In the genomic region with DNA sequence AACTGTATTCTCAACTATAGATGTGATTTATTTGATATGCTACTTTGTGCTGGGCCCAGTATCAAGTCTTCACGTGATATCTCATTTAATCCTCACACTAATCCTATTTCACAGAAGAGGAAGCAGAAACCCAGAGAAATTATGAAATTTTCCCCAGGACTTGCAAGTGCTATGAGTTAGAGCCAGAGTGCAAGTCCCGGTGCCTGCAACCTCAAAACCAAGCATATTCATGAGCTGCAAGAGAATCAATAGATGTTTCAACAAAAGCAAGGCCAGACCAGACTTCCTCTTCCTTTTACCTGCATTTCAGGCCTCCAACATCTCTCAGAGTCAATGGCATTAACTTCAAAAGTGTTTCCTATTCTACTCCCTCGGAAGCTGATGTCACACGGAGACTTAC, we compare ENCODE assay signal across 1 cellular context.
TF ChIP-seq lines count a peak whose summit lies in the region.

No MANE protein-coding gene starts in this region.

TF ChIP-seq in K562, 482 proteins besides CTCF, POLR2A, EP300 and RAD21 (continued from another document):
- TF ChIP-seq, protein P1, sequence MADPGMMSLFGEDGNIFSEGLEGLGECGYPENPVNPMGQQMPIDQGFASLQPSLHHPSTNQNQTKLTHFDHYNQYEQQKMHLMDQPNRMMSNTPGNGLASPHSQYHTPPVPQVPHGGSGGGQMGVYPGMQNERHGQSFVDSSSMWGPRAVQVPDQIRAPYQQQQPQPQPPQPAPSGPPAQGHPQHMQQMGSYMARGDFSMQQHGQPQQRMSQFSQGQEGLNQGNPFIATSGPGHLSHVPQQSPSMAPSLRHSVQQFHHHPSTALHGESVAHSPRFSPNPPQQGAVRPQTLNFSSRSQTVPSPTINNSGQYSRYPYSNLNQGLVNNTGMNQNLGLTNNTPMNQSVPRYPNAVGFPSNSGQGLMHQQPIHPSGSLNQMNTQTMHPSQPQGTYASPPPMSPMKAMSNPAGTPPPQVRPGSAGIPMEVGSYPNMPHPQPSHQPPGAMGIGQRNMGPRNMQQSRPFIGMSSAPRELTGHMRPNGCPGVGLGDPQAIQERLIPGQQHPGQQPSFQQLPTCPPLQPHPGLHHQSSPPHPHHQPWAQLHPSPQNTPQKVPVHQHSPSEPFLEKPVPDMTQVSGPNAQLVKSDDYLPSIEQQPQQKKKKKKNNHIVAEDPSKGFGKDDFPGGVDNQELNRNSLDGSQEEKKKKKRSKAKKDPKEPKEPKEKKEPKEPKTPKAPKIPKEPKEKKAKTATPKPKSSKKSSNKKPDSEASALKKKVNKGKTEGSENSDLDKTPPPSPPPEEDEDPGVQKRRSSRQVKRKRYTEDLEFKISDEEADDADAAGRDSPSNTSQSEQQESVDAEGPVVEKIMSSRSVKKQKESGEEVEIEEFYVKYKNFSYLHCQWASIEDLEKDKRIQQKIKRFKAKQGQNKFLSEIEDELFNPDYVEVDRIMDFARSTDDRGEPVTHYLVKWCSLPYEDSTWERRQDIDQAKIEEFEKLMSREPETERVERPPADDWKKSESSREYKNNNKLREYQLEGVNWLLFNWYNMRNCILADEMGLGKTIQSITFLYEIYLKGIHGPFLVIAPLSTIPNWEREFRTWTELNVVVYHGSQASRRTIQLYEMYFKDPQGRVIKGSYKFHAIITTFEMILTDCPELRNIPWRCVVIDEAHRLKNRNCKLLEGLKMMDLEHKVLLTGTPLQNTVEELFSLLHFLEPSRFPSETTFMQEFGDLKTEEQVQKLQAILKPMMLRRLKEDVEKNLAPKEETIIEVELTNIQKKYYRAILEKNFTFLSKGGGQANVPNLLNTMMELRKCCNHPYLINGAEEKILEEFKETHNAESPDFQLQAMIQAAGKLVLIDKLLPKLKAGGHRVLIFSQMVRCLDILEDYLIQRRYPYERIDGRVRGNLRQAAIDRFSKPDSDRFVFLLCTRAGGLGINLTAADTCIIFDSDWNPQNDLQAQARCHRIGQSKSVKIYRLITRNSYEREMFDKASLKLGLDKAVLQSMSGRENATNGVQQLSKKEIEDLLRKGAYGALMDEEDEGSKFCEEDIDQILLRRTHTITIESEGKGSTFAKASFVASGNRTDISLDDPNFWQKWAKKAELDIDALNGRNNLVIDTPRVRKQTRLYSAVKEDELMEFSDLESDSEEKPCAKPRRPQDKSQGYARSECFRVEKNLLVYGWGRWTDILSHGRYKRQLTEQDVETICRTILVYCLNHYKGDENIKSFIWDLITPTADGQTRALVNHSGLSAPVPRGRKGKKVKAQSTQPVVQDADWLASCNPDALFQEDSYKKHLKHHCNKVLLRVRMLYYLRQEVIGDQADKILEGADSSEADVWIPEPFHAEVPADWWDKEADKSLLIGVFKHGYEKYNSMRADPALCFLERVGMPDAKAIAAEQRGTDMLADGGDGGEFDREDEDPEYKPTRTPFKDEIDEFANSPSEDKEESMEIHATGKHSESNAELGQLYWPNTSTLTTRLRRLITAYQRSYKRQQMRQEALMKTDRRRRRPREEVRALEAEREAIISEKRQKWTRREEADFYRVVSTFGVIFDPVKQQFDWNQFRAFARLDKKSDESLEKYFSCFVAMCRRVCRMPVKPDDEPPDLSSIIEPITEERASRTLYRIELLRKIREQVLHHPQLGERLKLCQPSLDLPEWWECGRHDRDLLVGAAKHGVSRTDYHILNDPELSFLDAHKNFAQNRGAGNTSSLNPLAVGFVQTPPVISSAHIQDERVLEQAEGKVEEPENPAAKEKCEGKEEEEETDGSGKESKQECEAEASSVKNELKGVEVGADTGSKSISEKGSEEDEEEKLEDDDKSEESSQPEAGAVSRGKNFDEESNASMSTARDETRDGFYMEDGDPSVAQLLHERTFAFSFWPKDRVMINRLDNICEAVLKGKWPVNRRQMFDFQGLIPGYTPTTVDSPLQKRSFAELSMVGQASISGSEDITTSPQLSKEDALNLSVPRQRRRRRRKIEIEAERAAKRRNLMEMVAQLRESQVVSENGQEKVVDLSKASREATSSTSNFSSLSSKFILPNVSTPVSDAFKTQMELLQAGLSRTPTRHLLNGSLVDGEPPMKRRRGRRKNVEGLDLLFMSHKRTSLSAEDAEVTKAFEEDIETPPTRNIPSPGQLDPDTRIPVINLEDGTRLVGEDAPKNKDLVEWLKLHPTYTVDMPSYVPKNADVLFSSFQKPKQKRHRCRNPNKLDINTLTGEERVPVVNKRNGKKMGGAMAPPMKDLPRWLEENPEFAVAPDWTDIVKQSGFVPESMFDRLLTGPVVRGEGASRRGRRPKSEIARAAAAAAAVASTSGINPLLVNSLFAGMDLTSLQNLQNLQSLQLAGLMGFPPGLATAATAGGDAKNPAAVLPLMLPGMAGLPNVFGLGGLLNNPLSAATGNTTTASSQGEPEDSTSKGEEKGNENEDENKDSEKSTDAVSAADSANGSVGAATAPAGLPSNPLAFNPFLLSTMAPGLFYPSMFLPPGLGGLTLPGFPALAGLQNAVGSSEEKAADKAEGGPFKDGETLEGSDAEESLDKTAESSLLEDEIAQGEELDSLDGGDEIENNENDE (IDR thresholded peaks at IDR 0.05; ENCODE audit: low read depth, low read length) = no peak
- TF ChIP-seq DPF2 (IDR thresholded peaks at IDR 0.05) = no peak
- TF ChIP-seq POLR3G (IDR thresholded peaks at IDR 0.05; ENCODE audit: extremely low read depth, insufficient read length, insufficient replicate concordance) = no peak
- TF ChIP-seq CBX1 (IDR thresholded peaks at IDR 0.05; ENCODE audit: low read depth) = no peak
- TF ChIP-seq ZNF586 (CRISPR knock-in tag; conservative IDR thresholded peaks at IDR 0.05) = no peak
- TF ChIP-seq, protein P2, sequence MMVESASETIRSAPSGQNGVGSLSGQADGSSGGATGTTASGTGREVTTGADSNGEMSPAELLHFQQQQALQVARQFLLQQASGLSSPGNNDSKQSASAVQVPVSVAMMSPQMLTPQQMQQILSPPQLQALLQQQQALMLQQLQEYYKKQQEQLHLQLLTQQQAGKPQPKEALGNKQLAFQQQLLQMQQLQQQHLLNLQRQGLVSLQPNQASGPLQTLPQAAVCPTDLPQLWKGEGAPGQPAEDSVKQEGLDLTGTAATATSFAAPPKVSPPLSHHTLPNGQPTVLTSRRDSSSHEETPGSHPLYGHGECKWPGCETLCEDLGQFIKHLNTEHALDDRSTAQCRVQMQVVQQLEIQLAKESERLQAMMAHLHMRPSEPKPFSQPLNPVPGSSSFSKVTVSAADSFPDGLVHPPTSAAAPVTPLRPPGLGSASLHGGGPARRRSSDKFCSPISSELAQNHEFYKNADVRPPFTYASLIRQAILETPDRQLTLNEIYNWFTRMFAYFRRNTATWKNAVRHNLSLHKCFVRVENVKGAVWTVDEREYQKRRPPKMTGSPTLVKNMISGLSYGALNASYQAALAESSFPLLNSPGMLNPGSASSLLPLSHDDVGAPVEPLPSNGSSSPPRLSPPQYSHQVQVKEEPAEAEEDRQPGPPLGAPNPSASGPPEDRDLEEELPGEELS (CRISPR knock-in tag; IDR thresholded peaks at IDR 0.05; ENCODE audit: borderline replicate concordance) = no peak
- TF ChIP-seq, protein P3, sequence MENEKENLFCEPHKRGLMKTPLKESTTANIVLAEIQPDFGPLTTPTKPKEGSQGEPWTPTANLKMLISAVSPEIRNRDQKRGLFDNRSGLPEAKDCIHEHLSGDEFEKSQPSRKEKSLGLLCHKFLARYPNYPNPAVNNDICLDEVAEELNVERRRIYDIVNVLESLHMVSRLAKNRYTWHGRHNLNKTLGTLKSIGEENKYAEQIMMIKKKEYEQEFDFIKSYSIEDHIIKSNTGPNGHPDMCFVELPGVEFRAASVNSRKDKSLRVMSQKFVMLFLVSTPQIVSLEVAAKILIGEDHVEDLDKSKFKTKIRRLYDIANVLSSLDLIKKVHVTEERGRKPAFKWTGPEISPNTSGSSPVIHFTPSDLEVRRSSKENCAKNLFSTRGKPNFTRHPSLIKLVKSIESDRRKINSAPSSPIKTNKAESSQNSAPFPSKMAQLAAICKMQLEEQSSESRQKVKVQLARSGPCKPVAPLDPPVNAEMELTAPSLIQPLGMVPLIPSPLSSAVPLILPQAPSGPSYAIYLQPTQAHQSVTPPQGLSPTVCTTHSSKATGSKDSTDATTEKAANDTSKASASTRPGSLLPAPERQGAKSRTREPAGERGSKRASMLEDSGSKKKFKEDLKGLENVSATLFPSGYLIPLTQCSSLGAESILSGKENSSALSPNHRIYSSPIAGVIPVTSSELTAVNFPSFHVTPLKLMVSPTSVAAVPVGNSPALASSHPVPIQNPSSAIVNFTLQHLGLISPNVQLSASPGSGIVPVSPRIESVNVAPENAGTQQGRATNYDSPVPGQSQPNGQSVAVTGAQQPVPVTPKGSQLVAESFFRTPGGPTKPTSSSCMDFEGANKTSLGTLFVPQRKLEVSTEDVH (IDR thresholded peaks at IDR 0.05; ENCODE audit: low read depth, partially characterized antibody) = no peak
- no peak for TF ChIP-seq ZNF785 (CRISPR knock-in tag; IDR thresholded peaks at IDR 0.05)
- TF ChIP-seq, protein P4, sequence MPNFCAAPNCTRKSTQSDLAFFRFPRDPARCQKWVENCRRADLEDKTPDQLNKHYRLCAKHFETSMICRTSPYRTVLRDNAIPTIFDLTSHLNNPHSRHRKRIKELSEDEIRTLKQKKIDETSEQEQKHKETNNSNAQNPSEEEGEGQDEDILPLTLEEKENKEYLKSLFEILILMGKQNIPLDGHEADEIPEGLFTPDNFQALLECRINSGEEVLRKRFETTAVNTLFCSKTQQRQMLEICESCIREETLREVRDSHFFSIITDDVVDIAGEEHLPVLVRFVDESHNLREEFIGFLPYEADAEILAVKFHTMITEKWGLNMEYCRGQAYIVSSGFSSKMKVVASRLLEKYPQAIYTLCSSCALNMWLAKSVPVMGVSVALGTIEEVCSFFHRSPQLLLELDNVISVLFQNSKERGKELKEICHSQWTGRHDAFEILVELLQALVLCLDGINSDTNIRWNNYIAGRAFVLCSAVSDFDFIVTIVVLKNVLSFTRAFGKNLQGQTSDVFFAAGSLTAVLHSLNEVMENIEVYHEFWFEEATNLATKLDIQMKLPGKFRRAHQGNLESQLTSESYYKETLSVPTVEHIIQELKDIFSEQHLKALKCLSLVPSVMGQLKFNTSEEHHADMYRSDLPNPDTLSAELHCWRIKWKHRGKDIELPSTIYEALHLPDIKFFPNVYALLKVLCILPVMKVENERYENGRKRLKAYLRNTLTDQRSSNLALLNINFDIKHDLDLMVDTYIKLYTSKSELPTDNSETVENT (CRISPR knock-in tag; IDR thresholded peaks at IDR 0.05) = no peak
- TF ChIP-seq KDM4B (IDR thresholded peaks at IDR 0.05; ENCODE audit: borderline replicate concordance in 2 of 2, low read depth in 1 of 2) = no peak
- TF ChIP-seq POLR3A (IDR thresholded peaks at IDR 0.05; ENCODE audit: borderline replicate concordance, extremely low read depth, insufficient read depth, insufficient read length) = no peak
- TF ChIP-seq ZNF12 (CRISPR knock-in tag; IDR thresholded peaks at IDR 0.05) = no peak
- no peak for TF ChIP-seq SP2 (IDR thresholded peaks at IDR 0.05; ENCODE audit: extremely low read depth, low read depth, low read length, poor library complexity, severe bottlenecking)
- TF ChIP-seq, protein P5, sequence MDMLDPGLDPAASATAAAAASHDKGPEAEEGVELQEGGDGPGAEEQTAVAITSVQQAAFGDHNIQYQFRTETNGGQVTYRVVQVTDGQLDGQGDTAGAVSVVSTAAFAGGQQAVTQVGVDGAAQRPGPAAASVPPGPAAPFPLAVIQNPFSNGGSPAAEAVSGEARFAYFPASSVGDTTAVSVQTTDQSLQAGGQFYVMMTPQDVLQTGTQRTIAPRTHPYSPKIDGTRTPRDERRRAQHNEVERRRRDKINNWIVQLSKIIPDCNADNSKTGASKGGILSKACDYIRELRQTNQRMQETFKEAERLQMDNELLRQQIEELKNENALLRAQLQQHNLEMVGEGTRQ (CRISPR knock-in tag; IDR thresholded peaks at IDR 0.05) = no peak
- TF ChIP-seq, protein P6, sequence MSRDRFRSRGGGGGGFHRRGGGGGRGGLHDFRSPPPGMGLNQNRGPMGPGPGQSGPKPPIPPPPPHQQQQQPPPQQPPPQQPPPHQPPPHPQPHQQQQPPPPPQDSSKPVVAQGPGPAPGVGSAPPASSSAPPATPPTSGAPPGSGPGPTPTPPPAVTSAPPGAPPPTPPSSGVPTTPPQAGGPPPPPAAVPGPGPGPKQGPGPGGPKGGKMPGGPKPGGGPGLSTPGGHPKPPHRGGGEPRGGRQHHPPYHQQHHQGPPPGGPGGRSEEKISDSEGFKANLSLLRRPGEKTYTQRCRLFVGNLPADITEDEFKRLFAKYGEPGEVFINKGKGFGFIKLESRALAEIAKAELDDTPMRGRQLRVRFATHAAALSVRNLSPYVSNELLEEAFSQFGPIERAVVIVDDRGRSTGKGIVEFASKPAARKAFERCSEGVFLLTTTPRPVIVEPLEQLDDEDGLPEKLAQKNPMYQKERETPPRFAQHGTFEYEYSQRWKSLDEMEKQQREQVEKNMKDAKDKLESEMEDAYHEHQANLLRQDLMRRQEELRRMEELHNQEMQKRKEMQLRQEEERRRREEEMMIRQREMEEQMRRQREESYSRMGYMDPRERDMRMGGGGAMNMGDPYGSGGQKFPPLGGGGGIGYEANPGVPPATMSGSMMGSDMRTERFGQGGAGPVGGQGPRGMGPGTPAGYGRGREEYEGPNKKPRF (IDR thresholded peaks at IDR 0.05; ENCODE audit: low read depth, low read length) = no peak
- TF ChIP-seq WHSC1 (IDR thresholded peaks at IDR 0.05; ENCODE audit: low read length) = no peak
- no peak for TF ChIP-seq ZNF121 (CRISPR knock-in tag; conservative IDR thresholded peaks at IDR 0.05)
- TF ChIP-seq LEF1 (IDR thresholded peaks at IDR 0.05) = no peak
- TF ChIP-seq ZKSCAN1 (IDR thresholded peaks at IDR 0.05; ENCODE audit: low read depth, low read length) = no peak
